Comparison of ENCODE assay signal across 37 cellular contexts in the genomic region with DNA sequence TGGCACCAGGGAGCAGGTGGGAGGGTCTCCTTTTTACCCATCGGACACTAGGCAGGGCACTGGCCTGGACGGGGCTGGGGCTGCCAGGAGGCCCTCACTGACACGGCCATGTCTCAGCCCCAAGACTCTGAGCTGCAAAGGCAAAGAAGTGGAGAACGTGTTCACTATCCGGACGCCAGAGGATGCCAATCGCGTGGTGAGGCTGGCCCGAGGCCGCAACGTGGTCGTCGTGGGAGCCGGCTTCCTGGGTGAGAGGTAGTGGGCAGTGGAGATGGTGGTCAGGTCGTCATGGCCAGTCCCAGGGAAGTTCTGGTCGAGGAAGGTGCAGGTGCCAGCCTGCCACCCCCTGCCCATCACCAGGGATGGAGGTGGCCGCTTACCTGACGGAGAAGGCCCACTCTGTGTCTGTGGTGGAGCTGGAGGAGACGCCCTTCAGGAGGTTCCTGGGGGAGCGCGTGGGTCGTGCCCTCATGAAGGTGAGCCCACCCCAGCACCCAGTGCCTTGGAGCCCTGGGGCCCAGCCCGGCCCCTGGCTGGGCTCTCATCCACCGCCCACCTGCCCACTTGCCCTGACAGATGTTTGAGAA. TPM values are rescaled to one million over a fixed set of nuclear protein-coding genes. Genes with fewer than 3 reads are reported as not detected.
"Had no signal": no experiment of that assay in that cellular context is flagged by ENCODE, and none has a peak within 500 bp of the region (broad histone marks: within the 10 kb centered on the region; RNA-seq: fewer than 3 reads in every experiment).

No MANE protein-coding gene starts in this region.

- H3K36me3 ChIP-seq: adrenal gland, brain microvascular endothelial cell, breast epithelium, cardiac muscle cell had no signal

- H3K4me3 Mint-ChIP-seq: activated B cell treated with CpG ODN at 0.5 μM for 24 hours; activated CD4-positive, alpha-beta memory T cell treated with anti-CD3 and anti-CD28 coated beads, Interleukin-2, amount 10 ng/mL, durations not matched to agents 7 days and 5 days; activated CD4-positive, alpha-beta T cell treated with anti-CD3 and anti-CD28 coated beads, Interleukin-2, amount 10 ng/mL, durations not matched to agents 7 days and 5 days; activated naive CD4-positive, alpha-beta T cell treated with anti-CD3 and anti-CD28 coated beads for 36 hours; activated naive CD8-positive, alpha-beta T cell treated with anti-CD3 and anti-CD28 coated beads for 36 hours; activated T-cell treated with anti-CD3 and anti-CD28 coated beads, Interleukin-2, amount 50 U/mL, for 4 hours; activated T-cell treated with anti-CD3 and anti-CD28 coated beads, Interleukin-2, amount 50 U/mL, for 72 hours; activated T-helper 1 cell treated with anti-CD3 and anti-CD28 coated beads, Interleukin-12 subunit alpha, Interleukin-12 subunit beta, Interleukin-2, Interleukin-4 antibody, amounts not matched to agents 30 ng/mL and 10 ng/mL and 1 ng/mL, durations not matched to agents 14 hours and 24 hours and 36 hours; activated T-helper 17 cell treated with anti-CD3 and anti-CD28 coated beads, Interleukin-2, amount 50 U/mL, for 72 hours; central memory CD8-positive, alpha-beta T cell; T-helper 1 cell treated with Interleukin-12 subunit alpha and Interleukin-12 subunit beta and Interleukin-4 antibody, amounts not matched to agents 30 μg/mL and 1 μg/mL, for 36 hours; T-helper 2 cell treated with Interferon-gamma antibody and Interleukin-4, amounts not matched to agents 5 μg/mL and 100 μg/mL, for 36 hours had no signal

- H3K9me3 Mint-ChIP-seq: central memory CD8-positive, alpha-beta T cell had no signal

- H3K27ac ChIP-seq: adrenal gland, body of pancreas, brain microvascular endothelial cell, breast epithelium, cardiac muscle cell, VCaP had no signal

- FAIRE-seq: astrocyte, TTC549 had no signal

- H3K9me3 ChIP-seq: body of pancreas, breast epithelium had no signal

- ATAC-seq: activated naive CD4-positive, alpha-beta T cell treated with anti-CD3 and anti-CD28 coated beads, Interleukin-2, amount 50 U/mL, for 72 hours; activated T-cell treated with anti-CD3 and anti-CD28 coated beads, Interleukin-2, amount 50 U/mL, for 4 hours; activated T-cell treated with anti-CD3 and anti-CD28 coated beads, Interleukin-2, amount 50 U/mL, for 72 hours; activated T-helper 17 cell treated with anti-CD3 and anti-CD28 coated beads, Interleukin-2, amount 50 U/mL, for 72 hours; body of pancreas had no signal

- H3K27me3 ChIP-seq: adrenal gland, body of pancreas, breast epithelium had no signal

- H3K4me3 ChIP-seq: adrenal gland, body of pancreas, breast epithelium, cardiac muscle cell had no signal

- DNase-seq: activated B cell treated with CpG ODN at 0.5 μM for 24 hours; activated CD4-positive, alpha-beta memory T cell treated with anti-CD3 and anti-CD28 coated beads, Interleukin-2, amount 10 ng/mL, durations not matched to agents 7 days and 5 days; activated CD4-positive, alpha-beta T cell treated with anti-CD3 and anti-CD28 coated beads for 48 hours; activated CD4-positive, alpha-beta T cell treated with anti-CD3 and anti-CD28 coated beads, Interleukin-2, amount 10 ng/mL, durations not matched to agents 7 days and 5 days; activated CD4-positive, alpha-beta T cell treated with anti-CD3 and anti-CD28 coated beads, Interleukin-2, amount 50 U/mL, for 48 hours; activated CD8-positive, alpha-beta memory T cell treated with anti-CD3 and anti-CD28 coated beads, Interleukin-2, amount 50 U/mL, for 4 hours; activated effector memory CD4-positive, alpha-beta T cell treated with anti-CD3 and anti-CD28 coated beads, Interleukin-2, amount 50 U/mL, for 16 hours; activated gamma-delta T cell treated with Interleukin-2 at 50 U/mL for 16 hours; activated naive CD4-positive, alpha-beta T cell; activated naive CD4-positive, alpha-beta T cell treated with anti-CD3 and anti-CD28 coated beads for 36 hours; activated naive CD4-positive, alpha-beta T cell treated with anti-CD3 and anti-CD28 coated beads, Interleukin-2, amount 50 U/mL, for 16 hours; activated naive CD8-positive, alpha-beta T cell treated with anti-CD3 and anti-CD28 coated beads for 36 hours; activated T-cell treated with anti-CD3 and anti-CD28 coated beads for 4 hours; activated T-cell treated with anti-CD3 and anti-CD28 coated beads, Interleukin-2, amount 50 U/mL, for 1 hour; activated T-cell treated with anti-CD3 and anti-CD28 coated beads, Interleukin-2, amount 50 U/mL, for 4 hours; activated T-cell treated with anti-CD3 and anti-CD28 coated beads, Interleukin-2, amount 50 U/mL, for 72 hours; adrenal gland; amniotic stem cell; body of pancreas; brain microvascular endothelial cell; caudate nucleus; SW 1271; T-helper 1 cell; T-helper 2 cell; T-helper 9 cell had no signal

- H3K27me3 Mint-ChIP-seq: activated B cell treated with CpG ODN at 0.5 μM for 24 hours; activated CD4-positive, alpha-beta memory T cell treated with anti-CD3 and anti-CD28 coated beads, Interleukin-2, amount 10 ng/mL, durations not matched to agents 7 days and 5 days; activated CD4-positive, alpha-beta T cell treated with anti-CD3 and anti-CD28 coated beads, Interleukin-2, amount 10 ng/mL, durations not matched to agents 7 days and 5 days; activated naive CD8-positive, alpha-beta T cell treated with anti-CD3 and anti-CD28 coated beads for 36 hours; activated T-helper 17 cell treated with anti-CD3 and anti-CD28 coated beads, Interleukin-2, amount 50 U/mL, for 72 hours had no signal

- H3K27ac Mint-ChIP-seq: activated B cell treated with CpG ODN at 0.5 μM for 24 hours; activated CD4-positive, alpha-beta memory T cell treated with anti-CD3 and anti-CD28 coated beads, Interleukin-2, amount 10 ng/mL, durations not matched to agents 7 days and 5 days; activated CD4-positive, alpha-beta T cell treated with anti-CD3 and anti-CD28 coated beads, Interleukin-2, amount 10 ng/mL, durations not matched to agents 7 days and 5 days; activated naive CD4-positive, alpha-beta T cell treated with anti-CD3 and anti-CD28 coated beads for 36 hours; activated naive CD8-positive, alpha-beta T cell treated with anti-CD3 and anti-CD28 coated beads for 36 hours; activated T-cell treated with anti-CD3 and anti-CD28 coated beads, Interleukin-2, amount 50 U/mL, for 72 hours; activated T-helper 1 cell treated with anti-CD3 and anti-CD28 coated beads, Interleukin-12 subunit alpha, Interleukin-12 subunit beta, Interleukin-2, Interleukin-4 antibody, amounts not matched to agents 30 ng/mL and 10 ng/mL and 1 ng/mL, durations not matched to agents 14 hours and 24 hours and 36 hours; activated T-helper 17 cell treated with anti-CD3 and anti-CD28 coated beads, Interleukin-2, amount 50 U/mL, for 72 hours; T-helper 1 cell treated with Interleukin-12 subunit alpha and Interleukin-12 subunit beta and Interleukin-4 antibody, amounts not matched to agents 30 μg/mL and 1 μg/mL, for 36 hours; T-helper 2 cell treated with Interferon-gamma antibody and Interleukin-4, amounts not matched to agents 5 μg/mL and 100 μg/mL, for 36 hours had no signal

- H3K36me3 Mint-ChIP-seq: activated naive CD8-positive, alpha-beta T cell treated with anti-CD3 and anti-CD28 coated beads for 36 hours had no signal

RNA-seq across cellular contexts. Expression of a gene that starts 9.3 kb away (rescaled TPM):
- total RNA-seq: activated T-helper 17 cell treated with anti-CD3 and anti-CD28 coated beads, Interleukin-2, amount 50 U/mL, for 72 hours had no signal

RNA-seq across cellular contexts. Expression of a gene that starts 38.6 kb away (rescaled TPM):
- total RNA-seq: body of pancreas had no signal

RNA-seq across cellular contexts. Expression of a gene that starts 56.0 kb away (rescaled TPM):
- total RNA-seq: activated B cell treated with CpG ODN at 0.5 μM for 24 hours; activated CD4-positive, alpha-beta memory T cell treated with anti-CD3 and anti-CD28 coated beads, Interleukin-2, amount 10 ng/mL, durations not matched to agents 7 days and 5 days; activated naive CD4-positive, alpha-beta T cell treated with anti-CD3 and anti-CD28 coated beads for 36 hours; activated naive CD4-positive, alpha-beta T cell treated with anti-CD3 and anti-CD28 coated beads, Interleukin-2, amount 50 U/mL, for 72 hours; activated T-cell treated with anti-CD3 and anti-CD28 coated beads, Interleukin-2, amount 50 U/mL, for 72 hours; activated T-helper 1 cell treated with anti-CD3 and anti-CD28 coated beads, Interleukin-12 subunit alpha, Interleukin-12 subunit beta, Interleukin-2, Interleukin-4 antibody, amounts not matched to agents 30 ng/mL and 10 ng/mL and 1 ng/mL, durations not matched to agents 14 hours and 24 hours and 36 hours; activated T-helper 17 cell treated with anti-CD3 and anti-CD28 coated beads, Interleukin-2, amount 50 U/mL, for 72 hours had no signal
- polyA plus RNA-seq: aorta had no signal
